In genomic region chr4:138671106-138671505, GRCh38 we compare ENCODE assay signal across 21 cellular contexts.
"Had no signal": no experiment of that assay in that cellular context is flagged by ENCODE, and none has a peak within 500 bp of the region (broad histone marks: within the 10 kb centered on the region; RNA-seq: fewer than 3 reads in every experiment).

No MANE protein-coding gene starts in this region.

- H3K4me3 ChIP-seq: hepatocyte, left lung, lung, upper lobe of right lung had no signal

- H3K4me1 ChIP-seq: left lung, upper lobe of right lung had no signal

- H3K9me3 ChIP-seq: left lung, upper lobe of right lung had no signal

- DNase-seq: activated CD4-positive, alpha-beta memory T cell treated with anti-CD3 and anti-CD28 coated beads for 36 hours; activated CD4-positive, alpha-beta T cell treated with anti-CD3 and anti-CD28 coated beads for 48 hours; activated effector memory CD4-positive, alpha-beta T cell treated with anti-CD3 and anti-CD28 coated beads, Interleukin-2, amount 50 U/mL, for 16 hours; activated naive CD4-positive, alpha-beta T cell treated with anti-CD3 and anti-CD28 coated beads, Interleukin-2, amount 10 ng/mL, durations not matched to agents 7 days and 5 days; activated naive CD8-positive, alpha-beta T cell treated with anti-CD3 and anti-CD28 coated beads, Interleukin-2, amount 50 U/mL, for 24 hours; aorta; effector CD8-positive, alpha-beta T cell; foreskin melanocyte; immature natural killer cell; left lung; naive thymus-derived CD4-positive, alpha-beta T cell; posterior cingulate gyrus; small intestine; stimulated activated CD4-positive, alpha-beta T cell treated with anti-CD3 and anti-CD28 coated beads, Interleukin-2, amount 100 ng/mL, for 48 hours; stimulated activated CD8-positive, alpha-beta memory T cell treated with anti-CD3 and anti-CD28 coated beads, Interleukin-4, amount 100 ng/mL, for 48 hours; stimulated activated naive CD4-positive, alpha-beta T cell; T-cell; upper lobe of right lung had no signal

- H3K4me2 ChIP-seq: hepatocyte had no signal

- H3K79me2 ChIP-seq: hepatocyte had no signal

- H3K36me3 ChIP-seq: left lung, upper lobe of right lung had no signal

- H3K27me3 ChIP-seq: hepatocyte, left lung, upper lobe of right lung had no signal

- H2AFZ ChIP-seq: hepatocyte had no signal

- FAIRE-seq: small intestine had no signal

- ATAC-seq: activated naive CD8-positive, alpha-beta T cell treated with anti-CD3 and anti-CD28 coated beads, Interleukin-2, amount 50 U/mL, for 24 hours; left lung; naive thymus-derived CD4-positive, alpha-beta T cell; sciatic nerve; T-cell; upper lobe of right lung had no signal

- H3K27ac ChIP-seq: hepatocyte, left lung, upper lobe of right lung had no signal
